Comparison of ENCODE assay signal across 2 cellular contexts in genomic region chr10:70619271-70620019, GRCh38.
TF ChIP-seq lines count a peak whose summit lies in the region.

No MANE protein-coding gene starts in this region.

TF ChIP-seq in SK-N-SH, 30 proteins besides CTCF, POLR2A, EP300 and RAD21 (continued from another document):
- TF ChIP-seq, protein P1, sequence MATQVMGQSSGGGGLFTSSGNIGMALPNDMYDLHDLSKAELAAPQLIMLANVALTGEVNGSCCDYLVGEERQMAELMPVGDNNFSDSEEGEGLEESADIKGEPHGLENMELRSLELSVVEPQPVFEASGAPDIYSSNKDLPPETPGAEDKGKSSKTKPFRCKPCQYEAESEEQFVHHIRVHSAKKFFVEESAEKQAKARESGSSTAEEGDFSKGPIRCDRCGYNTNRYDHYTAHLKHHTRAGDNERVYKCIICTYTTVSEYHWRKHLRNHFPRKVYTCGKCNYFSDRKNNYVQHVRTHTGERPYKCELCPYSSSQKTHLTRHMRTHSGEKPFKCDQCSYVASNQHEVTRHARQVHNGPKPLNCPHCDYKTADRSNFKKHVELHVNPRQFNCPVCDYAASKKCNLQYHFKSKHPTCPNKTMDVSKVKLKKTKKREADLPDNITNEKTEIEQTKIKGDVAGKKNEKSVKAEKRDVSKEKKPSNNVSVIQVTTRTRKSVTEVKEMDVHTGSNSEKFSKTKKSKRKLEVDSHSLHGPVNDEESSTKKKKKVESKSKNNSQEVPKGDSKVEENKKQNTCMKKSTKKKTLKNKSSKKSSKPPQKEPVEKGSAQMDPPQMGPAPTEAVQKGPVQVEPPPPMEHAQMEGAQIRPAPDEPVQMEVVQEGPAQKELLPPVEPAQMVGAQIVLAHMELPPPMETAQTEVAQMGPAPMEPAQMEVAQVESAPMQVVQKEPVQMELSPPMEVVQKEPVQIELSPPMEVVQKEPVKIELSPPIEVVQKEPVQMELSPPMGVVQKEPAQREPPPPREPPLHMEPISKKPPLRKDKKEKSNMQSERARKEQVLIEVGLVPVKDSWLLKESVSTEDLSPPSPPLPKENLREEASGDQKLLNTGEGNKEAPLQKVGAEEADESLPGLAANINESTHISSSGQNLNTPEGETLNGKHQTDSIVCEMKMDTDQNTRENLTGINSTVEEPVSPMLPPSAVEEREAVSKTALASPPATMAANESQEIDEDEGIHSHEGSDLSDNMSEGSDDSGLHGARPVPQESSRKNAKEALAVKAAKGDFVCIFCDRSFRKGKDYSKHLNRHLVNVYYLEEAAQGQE (IDR thresholded peaks at IDR 0.05; ENCODE audit: low read depth, low read length) = no peak
- TF ChIP-seq RXRA (IDR thresholded peaks at IDR 0.05; ENCODE audit: borderline replicate concordance, low read depth) (no peak), MXI1 (IDR thresholded peaks at IDR 0.05; ENCODE audit: low read depth, low read length) (no peak)

TF ChIP-seq in SK-N-SH treated with all-trans-retinoic acid at 6 μM for 48 hours, 23 proteins besides CTCF, POLR2A, EP300 and RAD21 (continued from another document):
- TF ChIP-seq CREB5 (CRISPR knock-in tag; IDR thresholded peaks at IDR 0.05; ENCODE audit: low read depth) (no peak), ZNF70 (CRISPR knock-in tag; IDR thresholded peaks at IDR 0.05) (no peak), ISL1 (CRISPR knock-in tag; IDR thresholded peaks at IDR 0.05) (no peak), ZNF565 (CRISPR knock-in tag; conservative IDR thresholded peaks at IDR 0.05; ENCODE audit: low read depth) (no peak), ESRRG (CRISPR knock-in tag; IDR thresholded peaks at IDR 0.05) (no peak), PPARA (CRISPR knock-in tag; IDR thresholded peaks at IDR 0.05; ENCODE audit: borderline replicate concordance) (no peak)
- TF ChIP-seq, protein P2, sequence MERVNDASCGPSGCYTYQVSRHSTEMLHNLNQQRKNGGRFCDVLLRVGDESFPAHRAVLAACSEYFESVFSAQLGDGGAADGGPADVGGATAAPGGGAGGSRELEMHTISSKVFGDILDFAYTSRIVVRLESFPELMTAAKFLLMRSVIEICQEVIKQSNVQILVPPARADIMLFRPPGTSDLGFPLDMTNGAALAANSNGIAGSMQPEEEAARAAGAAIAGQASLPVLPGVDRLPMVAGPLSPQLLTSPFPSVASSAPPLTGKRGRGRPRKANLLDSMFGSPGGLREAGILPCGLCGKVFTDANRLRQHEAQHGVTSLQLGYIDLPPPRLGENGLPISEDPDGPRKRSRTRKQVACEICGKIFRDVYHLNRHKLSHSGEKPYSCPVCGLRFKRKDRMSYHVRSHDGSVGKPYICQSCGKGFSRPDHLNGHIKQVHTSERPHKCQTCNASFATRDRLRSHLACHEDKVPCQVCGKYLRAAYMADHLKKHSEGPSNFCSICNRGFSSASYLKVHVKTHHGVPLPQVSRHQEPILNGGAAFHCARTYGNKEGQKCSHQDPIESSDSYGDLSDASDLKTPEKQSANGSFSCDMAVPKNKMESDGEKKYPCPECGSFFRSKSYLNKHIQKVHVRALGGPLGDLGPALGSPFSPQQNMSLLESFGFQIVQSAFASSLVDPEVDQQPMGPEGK (CRISPR knock-in tag; IDR thresholded peaks at IDR 0.05; ENCODE audit: borderline replicate concordance) = no peak
- TF ChIP-seq, protein P3, sequence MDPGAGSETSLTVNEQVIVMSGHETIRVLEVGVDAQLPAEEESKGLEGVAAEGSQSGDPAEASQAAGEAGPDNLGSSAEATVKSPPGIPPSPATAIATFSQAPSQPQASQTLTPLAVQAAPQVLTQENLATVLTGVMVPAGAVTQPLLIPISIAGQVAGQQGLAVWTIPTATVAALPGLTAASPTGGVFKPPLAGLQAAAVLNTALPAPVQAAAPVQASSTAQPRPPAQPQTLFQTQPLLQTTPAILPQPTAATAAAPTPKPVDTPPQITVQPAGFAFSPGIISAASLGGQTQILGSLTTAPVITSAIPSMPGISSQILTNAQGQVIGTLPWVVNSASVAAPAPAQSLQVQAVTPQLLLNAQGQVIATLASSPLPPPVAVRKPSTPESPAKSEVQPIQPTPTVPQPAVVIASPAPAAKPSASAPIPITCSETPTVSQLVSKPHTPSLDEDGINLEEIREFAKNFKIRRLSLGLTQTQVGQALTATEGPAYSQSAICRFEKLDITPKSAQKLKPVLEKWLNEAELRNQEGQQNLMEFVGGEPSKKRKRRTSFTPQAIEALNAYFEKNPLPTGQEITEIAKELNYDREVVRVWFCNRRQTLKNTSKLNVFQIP (CRISPR knock-in tag; IDR thresholded peaks at IDR 0.05; ENCODE audit: borderline replicate concordance, low read depth) = no peak
